In the genomic region with DNA sequence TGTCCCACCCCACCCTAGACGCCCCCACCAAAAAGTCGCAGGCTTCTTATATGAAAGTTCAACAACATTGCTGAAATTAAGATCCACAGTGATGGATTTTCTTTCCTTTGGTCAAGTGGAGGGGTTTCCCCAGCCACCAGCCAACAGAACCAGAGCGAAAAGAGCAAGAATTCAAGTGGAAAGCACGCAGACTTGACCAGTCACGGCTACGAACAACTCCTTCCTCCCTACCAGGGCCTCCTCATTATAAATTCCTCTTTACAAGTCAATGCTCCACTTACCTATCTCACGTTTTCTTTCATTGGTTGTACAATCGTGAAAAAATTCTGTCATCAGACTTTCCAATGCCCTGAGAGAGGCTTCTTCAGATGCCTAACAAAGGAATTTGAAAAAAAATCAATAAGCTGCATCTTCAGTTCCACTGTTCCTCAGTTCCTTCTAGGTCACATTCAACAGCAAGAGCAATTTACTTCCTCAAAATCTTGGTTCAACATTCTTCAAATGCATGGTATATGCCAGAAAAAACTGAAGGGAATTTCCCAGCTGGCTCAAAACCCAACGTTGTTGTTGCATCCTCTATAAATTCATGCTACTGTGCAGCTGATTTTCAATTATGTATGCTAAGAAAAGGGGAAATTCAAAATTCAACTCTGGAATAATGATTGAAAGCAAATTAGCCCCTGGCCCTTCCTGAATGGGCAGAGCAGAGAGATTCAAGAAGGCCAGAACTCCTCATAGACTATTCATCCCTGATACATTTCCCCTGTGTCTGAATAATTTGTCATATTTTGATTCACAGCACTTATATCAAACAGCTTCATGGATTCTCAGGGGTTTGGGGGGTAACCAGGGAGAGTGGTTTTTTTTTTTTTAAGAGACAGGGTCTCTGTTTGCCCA, we compare ENCODE assay signal across 9 cellular contexts. TPM values are rescaled to one million over a fixed set of nuclear protein-coding genes. Genes with fewer than 3 reads are reported as not detected.
A peak's percentile ranks its signal among the peaks of the same experiment; 100 is the strongest.
DNase-seq lines count a peak whose midpoint lies in the region; ATAC-seq and TF ChIP-seq lines count a peak whose summit lies in the region.
"Had no signal": no experiment of that assay in that cellular context is flagged by ENCODE, and none has a peak within 500 bp of the region (broad histone marks: within the 10 kb centered on the region; RNA-seq: fewer than 3 reads in every experiment).

No MANE protein-coding gene starts in this region.

- H3K36me3 Mint-ChIP-seq in activated T-cell treated with anti-CD3 and anti-CD28 coated beads, Interleukin-2, amount 50 U/mL, for 24 hours (ENCODE audit: low read depth): peaks cover 97% of the 10 kb centered on the region
- H3K36me3 Mint-ChIP-seq in stimulated activated effector memory CD8-positive, alpha-beta T cell treated with anti-CD3 and anti-CD28 coated beads, Interleukin-12 subunit alpha, Interleukin-12 subunit beta, amount 100 ng/mL, for 72 hours: peaks cover 91% of the 10 kb centered on the region
- H3K36me3 Mint-ChIP-seq in nephron progenitor cell (ENCODE audit: low read depth): peaks cover 68% of the 10 kb centered on the region

- no peak for TF ChIP-seq POLR2A in GM18505 (IDR thresholded peaks at IDR 0.05; ENCODE audit: borderline replicate concordance, extremely low read depth, insufficient read depth, insufficient read length)

- peak overlapping the region; percentile 87 for H3K27ac ChIP-seq in SJSA1

- no peak for DNase-seq in activated T-cell treated with anti-CD3 and anti-CD28 coated beads, Interleukin-2, amount 50 U/mL, for 24 hours
- DNase-seq in activated T-cell treated with anti-CD3 and anti-CD28 coated beads for 4 hours: no peak
- DNase-seq in SJSA1 (ENCODE audit: low read depth in 1 of 2, low spot score in 2 of 2): peak in 1 of 2 experiments; percentile 66
- DNase-seq in fibroblast of the aortic adventitia (ENCODE audit: low read depth): peak; percentile 69
- DNase-seq in stimulated activated effector memory CD8-positive, alpha-beta T cell treated with anti-CD3 and anti-CD28 coated beads, Interleukin-12 subunit alpha, Interleukin-12 subunit beta, amount 100 ng/mL, for 72 hours (ENCODE audit: low spot score in 2 of 2): no peak
- no peak for DNase-seq in nephron progenitor cell
- no peak for DNase-seq in H7
- DNase-seq: NCI-H524 had no signal

- peaks cover 51% of the 10 kb centered on the region for H3K4me1 ChIP-seq in SJSA1 (replicated peaks)

- H3K4me3 ChIP-seq in SJSA1 (no peak overlapping the region), fibroblast of the aortic adventitia (ENCODE audit: low read depth, low read length) (no peak overlapping the region), H7 (ENCODE audit: insufficient read depth, low read depth, low read length) (no peak overlapping the region)

- no peak for ATAC-seq in stimulated activated effector memory CD8-positive, alpha-beta T cell treated with anti-CD3 and anti-CD28 coated beads, Interleukin-12 subunit alpha, Interleukin-12 subunit beta, amount 100 ng/mL, for 72 hours
- ATAC-seq in GM18505 (IDR thresholded peaks at IDR 0.05; ENCODE audit: unreplicated experiment): no peak

- H3K9me3 Mint-ChIP-seq in activated T-cell treated with anti-CD3 and anti-CD28 coated beads, Interleukin-2, amount 50 U/mL, for 24 hours: no peaks in the 10 kb centered on the region
- H3K9me3 Mint-ChIP-seq in stimulated activated effector memory CD8-positive, alpha-beta T cell treated with anti-CD3 and anti-CD28 coated beads, Interleukin-12 subunit alpha, Interleukin-12 subunit beta, amount 100 ng/mL, for 72 hours: no peaks in the 10 kb centered on the region
- peaks cover 13% of the 10 kb centered on the region for H3K9me3 Mint-ChIP-seq in nephron progenitor cell

- peak overlapping the region; percentile 42 for H3K4me3 Mint-ChIP-seq in activated T-cell treated with anti-CD3 and anti-CD28 coated beads, Interleukin-2, amount 50 U/mL, for 24 hours
- peak overlapping the region; percentile 53 for H3K4me3 Mint-ChIP-seq in stimulated activated effector memory CD8-positive, alpha-beta T cell treated with anti-CD3 and anti-CD28 coated beads, Interleukin-12 subunit alpha, Interleukin-12 subunit beta, amount 100 ng/mL, for 72 hours
- no peak overlapping the region for H3K4me3 Mint-ChIP-seq in nephron progenitor cell

- H3K36me3 ChIP-seq in SJSA1 (peaks cover 68% of the 10 kb centered on the region), H7 (replicated peaks; ENCODE audit: control insufficient read depth, insufficient read depth, low read length) (no peaks in the 10 kb centered on the region; the same call in 1 of the 2 replicates)

- H3K27ac Mint-ChIP-seq in activated T-cell treated with anti-CD3 and anti-CD28 coated beads, Interleukin-2, amount 50 U/mL, for 24 hours: peak overlapping the region; percentile 94
- peak overlapping the region; percentile 82 for H3K27ac Mint-ChIP-seq in stimulated activated effector memory CD8-positive, alpha-beta T cell treated with anti-CD3 and anti-CD28 coated beads, Interleukin-12 subunit alpha, Interleukin-12 subunit beta, amount 100 ng/mL, for 72 hours
- H3K27ac Mint-ChIP-seq in nephron progenitor cell: no peak overlapping the region

- TF ChIP-seq CTCF in fibroblast of the aortic adventitia (IDR thresholded peaks at IDR 0.05; ENCODE audit: insufficient read depth, low read length): no peak
- no peak for TF ChIP-seq CTCF in nephron progenitor cell (IDR thresholded peaks at IDR 0.05)

- no peaks in the 10 kb centered on the region for H3K9me3 ChIP-seq in SJSA1 (replicated peaks)

- H3K4me1 Mint-ChIP-seq in activated T-cell treated with anti-CD3 and anti-CD28 coated beads, Interleukin-2, amount 50 U/mL, for 24 hours (ENCODE audit: low read depth): peaks cover 86% of the 10 kb centered on the region
- H3K4me1 Mint-ChIP-seq in stimulated activated effector memory CD8-positive, alpha-beta T cell treated with anti-CD3 and anti-CD28 coated beads, Interleukin-12 subunit alpha, Interleukin-12 subunit beta, amount 100 ng/mL, for 72 hours: peaks cover 57% of the 10 kb centered on the region
- H3K4me1 Mint-ChIP-seq in nephron progenitor cell: peaks cover 29% of the 10 kb centered on the region

- no peaks in the 10 kb centered on the region for H3K27me3 ChIP-seq in SJSA1 (replicated peaks)
- H3K27me3 ChIP-seq in H7 (ENCODE audit: control insufficient read depth, insufficient read depth, low read length): no peaks in the 10 kb centered on the region

- H3K27me3 Mint-ChIP-seq in activated T-cell treated with anti-CD3 and anti-CD28 coated beads, Interleukin-2, amount 50 U/mL, for 24 hours: no peaks in the 10 kb centered on the region
- no peaks in the 10 kb centered on the region for H3K27me3 Mint-ChIP-seq in nephron progenitor cell (ENCODE audit: low read depth, poor library complexity)

RNA-seq across cellular contexts. Expression of gene XPO6, which starts 30.9 kb away (rescaled TPM):
- 164 and 347 TPM in 2 replicates for total RNA-seq in SJSA1 (2014; rRNA removed; shearing (Covaris generic))
- total RNA-seq in fibroblast of the aortic adventitia (ENCODE audit: low replicate concordance): 112 and 183 TPM in 2 replicates
- 159 and 188 TPM in 2 replicates for total RNA-seq in H7 (2014; rRNA removed; shearing (Covaris generic))
